18 cellular contexts compared by ENCODE assay signal in genomic region chr7:150715293-150715692, GRCh38. TPM values are rescaled to one million over a fixed set of nuclear protein-coding genes. Genes with fewer than 3 reads are reported as not detected.
DNase-seq lines count a peak whose midpoint lies in the region; ATAC-seq and TF ChIP-seq lines count a peak whose summit lies in the region.
"Had no signal": no experiment of that assay in that cellular context is flagged by ENCODE, and none has a peak within 500 bp of the region (broad histone marks: within the 10 kb centered on the region; RNA-seq: fewer than 3 reads in every experiment).

No MANE protein-coding gene starts in this region.

- no peaks in the 10 kb centered on the region for H3K4me1 ChIP-seq in colonic mucosa

- H3K36me3 Mint-ChIP-seq in activated T-cell treated with anti-CD3 and anti-CD28 coated beads, Interleukin-2, amount 50 U/mL, for 4 hours (ENCODE audit: insufficient read depth) = peaks cover 21% of the 10 kb centered on the region
- H3K36me3 Mint-ChIP-seq in T-helper 1 cell treated with Interleukin-12 subunit alpha and Interleukin-12 subunit beta and Interleukin-4 antibody, amounts not matched to agents 30 μg/mL and 1 μg/mL, for 36 hours (ENCODE audit: low read depth) = peaks cover 51% of the 10 kb centered on the region
- H3K36me3 Mint-ChIP-seq in stimulated activated effector memory CD8-positive, alpha-beta T cell treated with anti-CD3 and anti-CD28 coated beads, Interleukin-12 subunit alpha, Interleukin-12 subunit beta, amount 100 ng/mL, for 72 hours = peaks cover 22% of the 10 kb centered on the region
- H3K36me3 Mint-ChIP-seq in CD14-positive monocyte = peaks cover 22 to 25% of the 10 kb centered on the region in 2 donors

- H3K4me1 Mint-ChIP-seq in activated T-cell treated with anti-CD3 and anti-CD28 coated beads, Interleukin-2, amount 50 U/mL, for 4 hours (ENCODE audit: low read depth) = peaks cover 64% of the 10 kb centered on the region
- H3K4me1 Mint-ChIP-seq in T-helper 1 cell treated with Interleukin-12 subunit alpha and Interleukin-12 subunit beta and Interleukin-4 antibody, amounts not matched to agents 30 μg/mL and 1 μg/mL, for 36 hours (ENCODE audit: low read depth) = peaks cover 43% of the 10 kb centered on the region
- peaks cover 65% of the 10 kb centered on the region for H3K4me1 Mint-ChIP-seq in stimulated activated effector memory CD8-positive, alpha-beta T cell treated with anti-CD3 and anti-CD28 coated beads, Interleukin-12 subunit alpha, Interleukin-12 subunit beta, amount 100 ng/mL, for 72 hours
- peaks cover 43% of the 10 kb centered on the region for H3K4me1 Mint-ChIP-seq in CD14-positive monocyte

- H3K9ac ChIP-seq in colonic mucosa (ENCODE audit: low read depth in 2 of 2, low read length in 2 of 2) = peak overlapping the region in 1 of 2 donors; percentile 61
- H3K9ac ChIP-seq: GM23248 had no signal

- H3K27me3 ChIP-seq in colonic mucosa = no peaks in the 10 kb centered on the region

- DNase-seq in activated T-cell treated with anti-CD3 and anti-CD28 coated beads, Interleukin-2, amount 50 U/mL, for 4 hours = no peak
- DNase-seq in activated T-cell treated with anti-CD3 and anti-CD28 coated beads for 4 hours (no peak), colonic mucosa (no peak), CD14-positive monocyte (ENCODE audit: low spot score) (no peak), DMS114 treated with DMSO at 0.1 percent for 48 hours (lab: John Stamatoyannopoulos, UW; ENCODE audit: unreplicated experiment) (no peak)
- no peak for DNase-seq in stimulated activated effector memory CD8-positive, alpha-beta T cell treated with anti-CD3 and anti-CD28 coated beads, Interleukin-12 subunit alpha, Interleukin-12 subunit beta, amount 100 ng/mL, for 72 hours (ENCODE audit: low spot score in 2 of 2)
- DNase-seq: activated gamma-delta T cell; central memory CD4-positive, alpha-beta T cell; DMS79; GM23248; KBM-7; NCI-H1694 treated with DMSO at 0.1 percent for 48 hours; NCI-H69; stimulated activated CD8-positive, alpha-beta memory T cell treated with anti-CD3 and anti-CD28 coated beads, Interleukin-4, amount 100 ng/mL, for 48 hours had no signal

- H3K36me3 ChIP-seq in colonic mucosa = no peaks in the 10 kb centered on the region

- peaks cover 10% of the 10 kb centered on the region for H3K9me3 Mint-ChIP-seq in activated T-cell treated with anti-CD3 and anti-CD28 coated beads, Interleukin-2, amount 50 U/mL, for 4 hours
- peaks cover 24% of the 10 kb centered on the region for H3K9me3 Mint-ChIP-seq in T-helper 1 cell treated with Interleukin-12 subunit alpha and Interleukin-12 subunit beta and Interleukin-4 antibody, amounts not matched to agents 30 μg/mL and 1 μg/mL, for 36 hours
- peaks cover 2% of the 10 kb centered on the region for H3K9me3 Mint-ChIP-seq in stimulated activated effector memory CD8-positive, alpha-beta T cell treated with anti-CD3 and anti-CD28 coated beads, Interleukin-12 subunit alpha, Interleukin-12 subunit beta, amount 100 ng/mL, for 72 hours
- H3K9me3 Mint-ChIP-seq in CD14-positive monocyte = peaks cover 3 to 18% (median 16%) of the 10 kb centered on the region in 7 donors

- peak overlapping the region; percentile 93 for H3K27ac Mint-ChIP-seq in T-helper 1 cell treated with Interleukin-12 subunit alpha and Interleukin-12 subunit beta and Interleukin-4 antibody, amounts not matched to agents 30 μg/mL and 1 μg/mL, for 36 hours
- peak overlapping the region; percentile 98 for H3K27ac Mint-ChIP-seq in stimulated activated effector memory CD8-positive, alpha-beta T cell treated with anti-CD3 and anti-CD28 coated beads, Interleukin-12 subunit alpha, Interleukin-12 subunit beta, amount 100 ng/mL, for 72 hours
- H3K27ac Mint-ChIP-seq in CD14-positive monocyte = peak overlapping the region in 1 of 7 donors; percentile 11

- no peaks in the 10 kb centered on the region for H3K27me3 Mint-ChIP-seq in activated T-cell treated with anti-CD3 and anti-CD28 coated beads, Interleukin-2, amount 50 U/mL, for 4 hours (ENCODE audit: low read depth)
- no peaks in the 10 kb centered on the region for H3K27me3 Mint-ChIP-seq in T-helper 1 cell treated with Interleukin-12 subunit alpha and Interleukin-12 subunit beta and Interleukin-4 antibody, amounts not matched to agents 30 μg/mL and 1 μg/mL, for 36 hours (ENCODE audit: low read depth)
- peaks cover 0 to 3% (median 0%) of the 10 kb centered on the region in 3 donors for H3K27me3 Mint-ChIP-seq in CD14-positive monocyte (ENCODE audit: low read depth in 3 of 3)

- H3K4me3 ChIP-seq in colonic mucosa = no peak overlapping the region
- H3K4me3 ChIP-seq: GM23248 had no signal

- intact Hi-C loops in colonic mucosa (cut with DNase I) = no loop called here
- intact Hi-C loops in CD14-positive monocyte (cut with micrococcal nuclease) = no loop called here

- peak; percentile 42 to 47 for ATAC-seq in activated T-cell treated with anti-CD3 and anti-CD28 coated beads, Interleukin-2, amount 50 U/mL, for 4 hours
- ATAC-seq in stimulated activated effector memory CD8-positive, alpha-beta T cell treated with anti-CD3 and anti-CD28 coated beads, Interleukin-12 subunit alpha, Interleukin-12 subunit beta, amount 100 ng/mL, for 72 hours = peak; percentile 63
- ATAC-seq in GM21447 (IDR thresholded peaks at IDR 0.05; ENCODE audit: unreplicated experiment) = no peak

- H3K4me3 Mint-ChIP-seq in activated T-cell treated with anti-CD3 and anti-CD28 coated beads, Interleukin-2, amount 50 U/mL, for 4 hours = peak overlapping the region; percentile 97
- H3K4me3 Mint-ChIP-seq in T-helper 1 cell treated with Interleukin-12 subunit alpha and Interleukin-12 subunit beta and Interleukin-4 antibody, amounts not matched to agents 30 μg/mL and 1 μg/mL, for 36 hours = peak overlapping the region; percentile 88
- peak overlapping the region; percentile 93 for H3K4me3 Mint-ChIP-seq in stimulated activated effector memory CD8-positive, alpha-beta T cell treated with anti-CD3 and anti-CD28 coated beads, Interleukin-12 subunit alpha, Interleukin-12 subunit beta, amount 100 ng/mL, for 72 hours
- no peak overlapping the region for H3K4me3 Mint-ChIP-seq in CD14-positive monocyte

- TF ChIP-seq CTCF in colonic mucosa (IDR thresholded peaks at IDR 0.05) = no peak
- no peak for TF ChIP-seq CTCF in CD14-positive monocyte (IDR thresholded peaks at IDR 0.05)

- no peaks in the 10 kb centered on the region for H3K9me3 ChIP-seq in colonic mucosa

- peak overlapping the region; percentile 53 for H3K27ac ChIP-seq in colonic mucosa
- H3K27ac ChIP-seq: GM23248 had no signal

RNA-seq across cellular contexts. Expression of gene GIMAP1, which starts 1.1 kb away (rescaled TPM):
- total RNA-seq in activated T-cell treated with anti-CD3 and anti-CD28 coated beads, Interleukin-2, amount 50 U/mL, for 4 hours = 1 to 10 TPM; 2.1 to 2.7 (median 2.1) TPM
- 1 to 10 TPM in 1 of 2 donors, under 1 TPM in 1; 0.94 to 1.6 TPM for total RNA-seq in colonic mucosa
- polyA plus RNA-seq in CD14-positive monocyte = 10 to 100 TPM; 11.4 to 19.6 TPM
- total RNA-seq: epithelial cell of proximal tubule, GM23248 had no signal
- polyA plus RNA-seq: AG04450, GM23248 had no signal

RNA-seq across cellular contexts. Expression of gene GIMAP5, which starts 21.9 kb away (rescaled TPM):
- 10 to 100 TPM; 44.1 to 52.2 (median 50.2) TPM for total RNA-seq in activated T-cell treated with anti-CD3 and anti-CD28 coated beads, Interleukin-2, amount 50 U/mL, for 4 hours
- 1 to 10 TPM; 2.5 to 5.2 TPM for total RNA-seq in colonic mucosa
- 10 to 100 TPM; 14.4 to 17.1 TPM for polyA plus RNA-seq in CD14-positive monocyte
- total RNA-seq: epithelial cell of proximal tubule, GM23248 had no signal
- polyA plus RNA-seq: AG04450, GM23248 had no signal

RNA-seq across cellular contexts. Expression of gene GIMAP2, which starts 29.8 kb away (rescaled TPM):
- total RNA-seq in activated T-cell treated with anti-CD3 and anti-CD28 coated beads, Interleukin-2, amount 50 U/mL, for 4 hours = 10 to 100 TPM; 19.7 to 22.7 (median 19.8) TPM
- 1 to 10 TPM; 6.5 to 6.9 TPM for total RNA-seq in colonic mucosa
- 10 to 100 TPM; 45.6 to 47.0 TPM for polyA plus RNA-seq in CD14-positive monocyte
- total RNA-seq: epithelial cell of proximal tubule, GM23248 had no signal

Comparison
In these comparisons a context has a peak if more than half of its experiments do, and no peak if none do; other contexts are left out.
1. H3K4me3 Mint-ChIP-seq: peak in activated T-cell treated with anti-CD3 and anti-CD28 coated beads, Interleukin-2, amount 50 U/mL, for 4 hours (single experiment), T-helper 1 cell treated with Interleukin-12 subunit alpha and Interleukin-12 subunit beta and Interleukin-4 antibody, amounts not matched to agents 30 μg/mL and 1 μg/mL, for 36 hours (single experiment) and stimulated activated effector memory CD8-positive, alpha-beta T cell treated with anti-CD3 and anti-CD28 coated beads, Interleukin-12 subunit alpha, Interleukin-12 subunit beta, amount 100 ng/mL, for 72 hours (single experiment); none in CD14-positive monocyte (0 of 2).
2. RNA of gene GIMAP5, which starts 21.9 kb away (total RNA-seq): 44.1 to 52.2 TPM in activated T-cell treated with anti-CD3 and anti-CD28 coated beads, Interleukin-2, amount 50 U/mL, for 4 hours; 2.5 to 5.2 TPM in colonic mucosa; every median in the first group is over 4 times any median in the second.